9 cellular contexts compared by ENCODE assay signal in the genomic region with DNA sequence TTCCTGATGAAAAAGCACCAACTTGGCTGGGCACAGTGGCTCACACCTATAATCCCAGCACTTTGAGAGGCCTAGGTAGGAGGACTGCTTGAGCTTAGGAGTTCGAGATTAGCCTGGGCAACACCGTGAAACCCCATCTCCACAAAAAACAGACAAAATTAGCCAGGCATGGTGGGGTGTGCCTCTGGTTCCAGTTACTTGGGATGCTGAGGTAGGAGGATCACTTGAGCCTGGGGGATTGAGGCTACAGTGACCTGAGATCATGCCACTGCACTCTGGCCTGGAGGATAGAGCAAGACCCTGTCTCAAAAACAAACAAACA. TPM values are rescaled to one million over a fixed set of nuclear protein-coding genes. Genes with fewer than 3 reads are reported as not detected.
DNase-seq lines count a peak whose midpoint lies in the region; ATAC-seq, FAIRE-seq and TF ChIP-seq lines count a peak whose summit lies in the region.
"Had no signal": no experiment of that assay in that cellular context is flagged by ENCODE, and none has a peak within 500 bp of the region (broad histone marks: within the 10 kb centered on the region; RNA-seq: fewer than 3 reads in every experiment).

No MANE protein-coding gene starts in this region.

- FAIRE-seq in astrocyte (lab: Jason Lieb, UNC), result no peak

- H3K9me2 ChIP-seq in DOHH2 (replicated peaks; ENCODE audit: control insufficient read depth, low read length), result no peaks in the 10 kb centered on the region
- no peaks in the 10 kb centered on the region for H3K9me2 ChIP-seq in MM.1S (replicated peaks; ENCODE audit: insufficient read depth, low read length)

- H3K79me2 ChIP-seq in DOHH2 (ENCODE audit: control insufficient read depth, low read length) (peaks cover 99% of the 10 kb centered on the region), MM.1S (ENCODE audit: low read length) (peaks cover 59% of the 10 kb centered on the region), astrocyte (ENCODE audit: insufficient read depth, low read length) (peaks cover 60% of the 10 kb centered on the region), osteoblast (ENCODE audit: insufficient read depth, low read length) (peaks cover 65% of the 10 kb centered on the region)

- ATAC-seq in left ventricle myocardium superior (no peak), GM21526 (IDR thresholded peaks at IDR 0.05; ENCODE audit: low FRiP score, unreplicated experiment) (no peak)

- TF ChIP-seq CTCF in DOHH2 (IDR thresholded peaks at IDR 0.05; ENCODE audit: low read depth, low read length, poor library complexity, severe bottlenecking) (no peak), MM.1S (IDR thresholded peaks at IDR 0.05; ENCODE audit: low read length) (no peak), astrocyte (IDR thresholded peaks at IDR 0.05; ENCODE audit: insufficient read depth, low read depth, low read length) (no peak), osteoblast (IDR thresholded peaks at IDR 0.05; ENCODE audit: extremely low read depth, low read depth, low read length) (no peak)

- H3K4me3 ChIP-seq in DOHH2 (ENCODE audit: low read length) (peak overlapping the region; percentile 97), MM.1S (ENCODE audit: low read length) (no peak overlapping the region), astrocyte (ENCODE audit: insufficient read depth, low read depth, low read length) (no peak overlapping the region), osteoblast (ENCODE audit: insufficient read depth, low read length) (no peak overlapping the region)
- H3K4me3 ChIP-seq: tibial artery had no signal

- peak overlapping the region; percentile 40 for H3K4me3 Mint-ChIP-seq in astrocyte (ENCODE audit: unreplicated experiment)

- H3K27me3 ChIP-seq in DOHH2 (ENCODE audit: control insufficient read depth, low read length), result no peaks in the 10 kb centered on the region
- no peaks in the 10 kb centered on the region for H3K27me3 ChIP-seq in MM.1S (replicated peaks; ENCODE audit: insufficient read depth, low read length)
- H3K27me3 ChIP-seq in astrocyte (ENCODE audit: insufficient read depth, low read length), result no peaks in the 10 kb centered on the region
- no peaks in the 10 kb centered on the region for H3K27me3 ChIP-seq in osteoblast (ENCODE audit: insufficient read depth, low read length)
- H3K27me3 ChIP-seq: tibial artery had no signal

- H3K27me3 Mint-ChIP-seq in astrocyte (ENCODE audit: low read depth, unreplicated experiment), result no peaks in the 10 kb centered on the region

- peaks cover 4% of the 10 kb centered on the region for H3K36me3 Mint-ChIP-seq in astrocyte (ENCODE audit: low read depth, unreplicated experiment)

- H2AFZ ChIP-seq in MM.1S (ENCODE audit: low read length) (no peak overlapping the region), astrocyte (ENCODE audit: low read depth, low read length) (no peak overlapping the region), osteoblast (ENCODE audit: low read length) (no peak overlapping the region)

- H3K4me1 ChIP-seq in DOHH2 (ENCODE audit: control insufficient read depth, low read length), result peaks cover 77% of the 10 kb centered on the region
- H3K4me1 ChIP-seq in MM.1S (ENCODE audit: low read length), result peaks cover 48% of the 10 kb centered on the region
- H3K4me1 ChIP-seq in astrocyte (ENCODE audit: insufficient read depth, low read length), result peaks cover 48% of the 10 kb centered on the region
- H3K4me1 ChIP-seq in osteoblast (ENCODE audit: insufficient read depth, low read length), result peaks cover 40% of the 10 kb centered on the region

- H3K9ac ChIP-seq in MM.1S (ENCODE audit: low read length), result no peak overlapping the region
- H3K9ac ChIP-seq in astrocyte (ENCODE audit: low read length), result no peak overlapping the region

- H3K27ac ChIP-seq in DOHH2 (ENCODE audit: low read depth, low read length), result peak overlapping the region; percentile 98
- no peak overlapping the region for H3K27ac ChIP-seq in MM.1S (ENCODE audit: low read length)
- H3K27ac ChIP-seq in astrocyte (ENCODE audit: low read depth, low read length), result no peak overlapping the region
- no peak overlapping the region for H3K27ac ChIP-seq in osteoblast (ENCODE audit: low read depth, low read length)
- H3K27ac ChIP-seq: tibial artery had no signal

- peaks cover 57% of the 10 kb centered on the region for H3K4me1 Mint-ChIP-seq in astrocyte (ENCODE audit: low read depth, unreplicated experiment)

- peaks cover 78% of the 10 kb centered on the region for H3K36me3 ChIP-seq in DOHH2 (ENCODE audit: control insufficient read depth, low read length)
- H3K36me3 ChIP-seq in MM.1S (replicated peaks; ENCODE audit: insufficient read depth, low read length), result no peaks in the 10 kb centered on the region
- peaks cover 4% of the 10 kb centered on the region for H3K36me3 ChIP-seq in astrocyte (ENCODE audit: insufficient read depth, low read length)
- H3K36me3 ChIP-seq in osteoblast (ENCODE audit: insufficient read depth, low read length), result peaks cover 4% of the 10 kb centered on the region

- DNase-seq in MM.1S (no peak), astrocyte (ENCODE audit: low read depth) (no peak), osteoblast (ENCODE audit: insufficient read length, low spot score, missing footprints) (no peak), left ventricle myocardium superior (no peak)
- no peak for DNase-seq in stimulated activated CD4-positive, alpha-beta T cell treated with anti-CD3 and anti-CD28 coated beads, Interleukin-4, amount 100 ng/mL, for 24 hours
- DNase-seq: Calu3 had no signal

- peaks cover 37% of the 10 kb centered on the region for H3F3A ChIP-seq in DOHH2 (ENCODE audit: control insufficient read depth, insufficient read depth)
- peaks cover 22% of the 10 kb centered on the region for H3F3A ChIP-seq in MM.1S (ENCODE audit: insufficient read depth, low read length)

- H3K9me3 Mint-ChIP-seq in astrocyte (ENCODE audit: unreplicated experiment), result no peaks in the 10 kb centered on the region

- H4K20me1 ChIP-seq in DOHH2 (ENCODE audit: control insufficient read depth, insufficient read depth, low read depth, low read length) (no peaks in the 10 kb centered on the region), MM.1S (ENCODE audit: insufficient read depth, low read length) (no peaks in the 10 kb centered on the region), astrocyte (ENCODE audit: insufficient read depth, low read length) (no peaks in the 10 kb centered on the region), osteoblast (ENCODE audit: insufficient read depth, low read length) (no peaks in the 10 kb centered on the region)

- no peaks in the 10 kb centered on the region for H3K9me3 ChIP-seq in DOHH2 (ENCODE audit: control insufficient read depth, insufficient read depth, low read length)
- no peaks in the 10 kb centered on the region for H3K9me3 ChIP-seq in MM.1S (replicated peaks; ENCODE audit: insufficient read depth, low read length)
- H3K9me3 ChIP-seq in astrocyte (ENCODE audit: insufficient read depth, low read depth, low read length), result no peaks in the 10 kb centered on the region
- no peaks in the 10 kb centered on the region for H3K9me3 ChIP-seq in osteoblast (ENCODE audit: low read depth, low read length)
- H3K9me3 ChIP-seq: tibial artery had no signal

- intact Hi-C loops in left ventricle myocardium superior (cut with micrococcal nuclease), result no loop called here

- H3K27ac Mint-ChIP-seq in astrocyte (ENCODE audit: unreplicated experiment), result no peak overlapping the region

- peak overlapping the region; percentile 98 for H3K4me2 ChIP-seq in DOHH2 (ENCODE audit: low read length)
- peak overlapping the region; percentile 48; the same call in 1 of the 2 replicates for H3K4me2 ChIP-seq in MM.1S (ENCODE audit: low read depth, low read length)
- H3K4me2 ChIP-seq in astrocyte (ENCODE audit: low read length), result peak overlapping the region; percentile 32
- peak overlapping the region; percentile 83 for H3K4me2 ChIP-seq in osteoblast (ENCODE audit: insufficient read depth, low read length)

RNA-seq across cellular contexts. Expression of a gene that starts 3.0 kb away (rescaled TPM):
- total RNA-seq in astrocyte (21.9 and 25.2 TPM in 2 replicates), osteoblast (47.4 and 47.7 TPM in 2 replicates), left ventricle myocardium superior (10.0 TPM)

RNA-seq across cellular contexts. Expression of a gene that starts 3.1 kb away (rescaled TPM):
- total RNA-seq in astrocyte (33.1 and 34.4 TPM in 2 replicates), osteoblast (9.7 and 11.2 TPM in 2 replicates), left ventricle myocardium superior (23.5 TPM)

RNA-seq across cellular contexts. Expression of a gene that starts 31.7 kb away (rescaled TPM):
- 36.1 and 36.9 TPM in 2 replicates for total RNA-seq in astrocyte
- total RNA-seq in osteoblast, result 34.7 and 41.0 TPM in 2 replicates
- 22.3 TPM for total RNA-seq in left ventricle myocardium superior

RNA-seq across cellular contexts. Expression of a gene that starts 51.5 kb away (rescaled TPM):
- 11.7 and 13.0 TPM in 2 replicates for total RNA-seq in astrocyte
- 3.2 and 6.2 TPM in 2 replicates for total RNA-seq in osteoblast
- 0.12 TPM for total RNA-seq in left ventricle myocardium superior

Comparison
In these comparisons a context has a peak if more than half of its experiments do, and no peak if none do; other contexts are left out.
1. H3K4me2 ChIP-seq: peak in every context shown above with its lines; median percentile 98 in DOHH2; 83 in osteoblast; 48 in MM.1S; 32 in astrocyte.